ENCODE assay signal across 1 cellular context in the genomic region with DNA sequence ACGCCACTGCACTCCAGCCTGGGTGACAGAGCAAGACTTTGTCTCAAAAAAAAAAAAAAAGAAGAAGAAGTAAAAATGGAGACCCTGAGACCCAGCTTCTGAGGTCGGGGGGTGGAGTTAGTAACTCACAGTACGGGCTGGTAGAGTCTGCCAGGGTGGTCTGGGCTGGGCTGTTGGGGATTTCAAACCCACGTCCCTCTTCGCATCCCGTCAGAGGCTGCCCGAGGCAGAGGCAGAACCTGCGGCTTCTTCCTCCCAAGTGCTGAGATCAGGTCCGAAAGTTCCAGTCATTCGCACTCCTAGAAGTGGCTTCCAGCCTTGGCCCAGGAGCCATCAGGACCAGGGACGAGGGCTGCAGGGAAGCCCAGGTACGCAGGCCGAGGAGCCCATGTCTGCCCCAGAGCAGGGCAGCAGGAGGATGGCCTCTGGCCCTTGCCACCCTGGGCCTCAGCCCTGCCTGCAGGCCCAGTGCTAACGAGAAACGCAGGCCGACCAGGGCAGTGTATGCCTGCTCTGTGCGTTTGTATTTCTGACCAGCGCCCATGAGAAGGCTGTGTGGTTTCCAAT.
TF ChIP-seq lines count a peak whose summit lies in the region.

No MANE protein-coding gene starts in this region.

TF ChIP-seq in HepG2, 621 proteins besides CTCF, POLR2A, EP300 and RAD21:
- TF ChIP-seq AGO1 (IDR thresholded peaks at IDR 0.05; ENCODE audit: low read depth, low read length, poor library complexity, severe bottlenecking), result no peak
- TF ChIP-seq XBP1 (CRISPR knock-in tag; IDR thresholded peaks at IDR 0.05), result no peak
- TF ChIP-seq SRSF1 (optimal IDR thresholded peaks at IDR 0.05; ENCODE audit: low read depth, low read length), result no peak
- no peak for TF ChIP-seq THYN1 (CRISPR knock-in tag; IDR thresholded peaks at IDR 0.05; ENCODE audit: borderline replicate concordance, low read depth)
- TF ChIP-seq ZSCAN9 (CRISPR knock-in tag; IDR thresholded peaks at IDR 0.05; ENCODE audit: borderline replicate concordance), result no peak
- no peak for TF ChIP-seq ZNF570 (CRISPR knock-in tag; IDR thresholded peaks at IDR 0.05; ENCODE audit: borderline replicate concordance)
- TF ChIP-seq, protein P1, sequence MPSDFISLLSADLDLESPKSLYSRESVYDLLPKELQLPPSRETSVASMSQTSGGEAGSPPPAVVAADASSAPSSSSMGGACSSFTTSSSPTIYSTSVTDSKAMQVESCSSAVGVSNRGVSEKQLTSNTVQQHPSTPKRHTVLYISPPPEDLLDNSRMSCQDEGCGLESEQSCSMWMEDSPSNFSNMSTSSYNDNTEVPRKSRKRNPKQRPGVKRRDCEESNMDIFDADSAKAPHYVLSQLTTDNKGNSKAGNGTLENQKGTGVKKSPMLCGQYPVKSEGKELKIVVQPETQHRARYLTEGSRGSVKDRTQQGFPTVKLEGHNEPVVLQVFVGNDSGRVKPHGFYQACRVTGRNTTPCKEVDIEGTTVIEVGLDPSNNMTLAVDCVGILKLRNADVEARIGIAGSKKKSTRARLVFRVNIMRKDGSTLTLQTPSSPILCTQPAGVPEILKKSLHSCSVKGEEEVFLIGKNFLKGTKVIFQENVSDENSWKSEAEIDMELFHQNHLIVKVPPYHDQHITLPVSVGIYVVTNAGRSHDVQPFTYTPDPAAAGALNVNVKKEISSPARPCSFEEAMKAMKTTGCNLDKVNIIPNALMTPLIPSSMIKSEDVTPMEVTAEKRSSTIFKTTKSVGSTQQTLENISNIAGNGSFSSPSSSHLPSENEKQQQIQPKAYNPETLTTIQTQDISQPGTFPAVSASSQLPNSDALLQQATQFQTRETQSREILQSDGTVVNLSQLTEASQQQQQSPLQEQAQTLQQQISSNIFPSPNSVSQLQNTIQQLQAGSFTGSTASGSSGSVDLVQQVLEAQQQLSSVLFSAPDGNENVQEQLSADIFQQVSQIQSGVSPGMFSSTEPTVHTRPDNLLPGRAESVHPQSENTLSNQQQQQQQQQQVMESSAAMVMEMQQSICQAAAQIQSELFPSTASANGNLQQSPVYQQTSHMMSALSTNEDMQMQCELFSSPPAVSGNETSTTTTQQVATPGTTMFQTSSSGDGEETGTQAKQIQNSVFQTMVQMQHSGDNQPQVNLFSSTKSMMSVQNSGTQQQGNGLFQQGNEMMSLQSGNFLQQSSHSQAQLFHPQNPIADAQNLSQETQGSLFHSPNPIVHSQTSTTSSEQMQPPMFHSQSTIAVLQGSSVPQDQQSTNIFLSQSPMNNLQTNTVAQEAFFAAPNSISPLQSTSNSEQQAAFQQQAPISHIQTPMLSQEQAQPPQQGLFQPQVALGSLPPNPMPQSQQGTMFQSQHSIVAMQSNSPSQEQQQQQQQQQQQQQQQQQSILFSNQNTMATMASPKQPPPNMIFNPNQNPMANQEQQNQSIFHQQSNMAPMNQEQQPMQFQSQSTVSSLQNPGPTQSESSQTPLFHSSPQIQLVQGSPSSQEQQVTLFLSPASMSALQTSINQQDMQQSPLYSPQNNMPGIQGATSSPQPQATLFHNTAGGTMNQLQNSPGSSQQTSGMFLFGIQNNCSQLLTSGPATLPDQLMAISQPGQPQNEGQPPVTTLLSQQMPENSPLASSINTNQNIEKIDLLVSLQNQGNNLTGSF (CRISPR knock-in tag; IDR thresholded peaks at IDR 0.05), result no peak
- no peak for TF ChIP-seq NAIF1 (CRISPR knock-in tag; IDR thresholded peaks at IDR 0.05; ENCODE audit: borderline replicate concordance)
- TF ChIP-seq SP4 (CRISPR knock-in tag; IDR thresholded peaks at IDR 0.05), result no peak
- no peak for TF ChIP-seq FOSL1 (CRISPR knock-in tag; IDR thresholded peaks at IDR 0.05; ENCODE audit: borderline replicate concordance)
- TF ChIP-seq ZC3H13 (CRISPR knock-in tag; IDR thresholded peaks at IDR 0.05), result no peak
- no peak for TF ChIP-seq TCF12 (IDR thresholded peaks at IDR 0.05)
- no peak for TF ChIP-seq TCF12 (CRISPR knock-in tag; IDR thresholded peaks at IDR 0.05)
TF ChIP-seq in HepG2: peak in this region for 0.
